2 cellular contexts compared by ENCODE assay signal in the genomic region with DNA sequence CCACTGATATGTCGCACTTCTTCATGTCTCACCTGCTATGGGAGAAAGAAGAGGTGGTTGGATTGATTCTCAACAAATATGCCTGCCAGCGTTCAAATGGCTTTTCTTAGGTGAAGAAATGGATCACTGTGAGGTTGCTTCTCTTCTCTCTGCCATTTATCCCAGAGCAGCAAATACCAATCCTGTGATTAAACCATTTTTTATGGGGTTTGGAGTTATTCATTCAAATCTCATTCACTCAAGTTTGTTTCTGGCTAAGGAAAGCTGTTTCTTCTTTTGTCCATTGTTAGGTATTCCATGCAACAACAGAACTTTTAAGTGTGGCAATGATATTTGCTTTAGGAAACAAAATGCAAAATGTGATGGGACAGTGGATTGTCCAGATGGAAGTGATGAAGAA.
TF ChIP-seq lines count a peak whose summit lies in the region.

No MANE protein-coding gene starts in this region.

TF ChIP-seq in SK-N-SH, 30 proteins besides CTCF, POLR2A, EP300 and RAD21:
- TF ChIP-seq SMC3 (IDR thresholded peaks at IDR 0.05; ENCODE audit: low read depth, low read length): no peak
- no peak for TF ChIP-seq RCOR1 (IDR thresholded peaks at IDR 0.05; ENCODE audit: low read length)
- TF ChIP-seq RXRA (IDR thresholded peaks at IDR 0.05; ENCODE audit: borderline replicate concordance, low read depth): no peak
- no peak for TF ChIP-seq NRF1 (IDR thresholded peaks at IDR 0.05; ENCODE audit: low read depth, low read length)

TF ChIP-seq in SK-N-SH treated with all-trans-retinoic acid at 6 μM for 48 hours, 23 proteins besides CTCF, POLR2A, EP300 and RAD21:
- TF ChIP-seq CSRNP3 (CRISPR knock-in tag; IDR thresholded peaks at IDR 0.05) (no peak), TCF4 (CRISPR knock-in tag; IDR thresholded peaks at IDR 0.05; ENCODE audit: borderline replicate concordance) (no peak), GLIS3 (CRISPR knock-in tag; IDR thresholded peaks at IDR 0.05) (no peak), PATZ1 (CRISPR knock-in tag; IDR thresholded peaks at IDR 0.05; ENCODE audit: borderline replicate concordance) (no peak), ARNTL (CRISPR knock-in tag; IDR thresholded peaks at IDR 0.05; ENCODE audit: borderline replicate concordance, low read depth) (no peak), ZNF70 (CRISPR knock-in tag; IDR thresholded peaks at IDR 0.05) (no peak)
